In the genomic region with DNA sequence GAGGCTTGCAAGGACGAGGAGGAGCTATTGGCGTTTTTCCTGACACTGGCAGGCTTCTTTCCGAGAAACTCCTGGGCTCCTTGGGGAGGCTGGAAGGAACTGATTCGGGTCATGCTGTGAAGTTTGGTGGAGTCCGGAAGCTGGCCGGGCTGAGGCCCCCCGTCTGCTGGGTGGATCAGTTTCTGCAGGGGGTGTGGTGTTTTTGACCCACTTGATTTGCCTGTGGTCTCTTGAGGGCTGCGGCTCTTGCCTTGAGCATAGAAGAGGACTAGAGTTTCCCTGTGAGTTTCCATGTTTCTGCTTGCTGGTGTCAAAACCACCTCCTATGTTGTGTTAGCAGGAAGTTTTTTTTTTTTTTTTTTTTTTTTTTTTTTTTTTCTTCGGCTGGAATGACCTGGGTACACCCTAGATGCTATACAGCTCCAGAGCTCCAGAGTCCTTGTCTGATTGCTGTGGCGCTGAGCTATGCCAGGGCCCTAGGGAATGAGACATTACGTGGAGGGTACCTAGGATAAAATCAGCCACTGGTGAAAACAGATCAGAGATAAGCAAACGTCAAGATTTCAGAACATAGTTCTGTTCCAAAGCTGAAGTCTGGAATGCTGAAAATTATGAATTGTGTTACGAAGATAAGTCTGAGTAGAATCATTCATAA, we compare ENCODE assay signal across 1 cellular context.
TF ChIP-seq lines count a peak whose summit lies in the region.

No MANE protein-coding gene starts in this region.

TF ChIP-seq in IMR-90, 13 proteins besides CTCF, POLR2A, EP300 and RAD21 (continued from another document):
- TF ChIP-seq MAZ (IDR thresholded peaks at IDR 0.05; ENCODE audit: borderline replicate concordance, low read depth, low read length) = no peak
- TF ChIP-seq RFX5 (IDR thresholded peaks at IDR 0.05; ENCODE audit: low read depth, low read length) = no peak
- TF ChIP-seq MXI1 (IDR thresholded peaks at IDR 0.05; ENCODE audit: borderline replicate concordance, low read depth, low read length) = no peak
- no peak for TF ChIP-seq CHD1 (IDR thresholded peaks at IDR 0.05; ENCODE audit: low read depth, low read length)
- no peak for TF ChIP-seq MAFK (IDR thresholded peaks at IDR 0.05; ENCODE audit: low read depth, low read length)
- no peak for TF ChIP-seq FOS (IDR thresholded peaks at IDR 0.05; ENCODE audit: low read depth, low read length)
- no peak for TF ChIP-seq SMC3 (IDR thresholded peaks at IDR 0.05; ENCODE audit: low read depth, low read length)
- TF ChIP-seq, protein P1, sequence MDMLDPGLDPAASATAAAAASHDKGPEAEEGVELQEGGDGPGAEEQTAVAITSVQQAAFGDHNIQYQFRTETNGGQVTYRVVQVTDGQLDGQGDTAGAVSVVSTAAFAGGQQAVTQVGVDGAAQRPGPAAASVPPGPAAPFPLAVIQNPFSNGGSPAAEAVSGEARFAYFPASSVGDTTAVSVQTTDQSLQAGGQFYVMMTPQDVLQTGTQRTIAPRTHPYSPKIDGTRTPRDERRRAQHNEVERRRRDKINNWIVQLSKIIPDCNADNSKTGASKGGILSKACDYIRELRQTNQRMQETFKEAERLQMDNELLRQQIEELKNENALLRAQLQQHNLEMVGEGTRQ (IDR thresholded peaks at IDR 0.05; ENCODE audit: low read depth, low read length) = no peak
- no peak for TF ChIP-seq CEBPB (IDR thresholded peaks at IDR 0.05; ENCODE audit: low read depth, low read length)
- TF ChIP-seq RCOR1 (IDR thresholded peaks at IDR 0.05; ENCODE audit: insufficient replicate concordance, low read length) = no peak
